Comparison of ENCODE assay signal across 1 cellular context in genomic region chr12:80321653-80322052, GRCh38.
TF ChIP-seq lines count a peak whose summit lies in the region.

No MANE protein-coding gene starts in this region.

TF ChIP-seq in Ishikawa, 13 proteins besides CTCF, POLR2A, EP300 and RAD21 (continued from another document):
- TF ChIP-seq REST (IDR thresholded peaks at IDR 0.05; ENCODE audit: low read depth): no peak
- TF ChIP-seq CEBPB (IDR thresholded peaks at IDR 0.05): peak; percentile 26; the same call in 1 of the 2 replicates
